In genomic region chr5:16457853-16458252, GRCh38 we compare ENCODE assay signal across 19 cellular contexts. TPM values are rescaled to one million over a fixed set of nuclear protein-coding genes. Genes with fewer than 3 reads are reported as not detected.
DNase-seq lines count a peak whose midpoint lies in the region; ATAC-seq and TF ChIP-seq lines count a peak whose summit lies in the region.
"Had no signal": no experiment of that assay in that cellular context is flagged by ENCODE, and none has a peak within 500 bp of the region (broad histone marks: within the 10 kb centered on the region; RNA-seq: fewer than 3 reads in every experiment).

No MANE protein-coding gene starts in this region.

- no peaks in the 10 kb centered on the region for H3K9me3 Mint-ChIP-seq in stimulated activated naive CD8-positive, alpha-beta T cell treated with anti-CD3 and anti-CD28 coated beads, Interleukin-15, Interleukin-2, amounts not matched to agents 100 ng/mL and 50 ng/mL, for 24 hours
- H3K9me3 Mint-ChIP-seq in activated T-helper 1 cell treated with anti-CD3 and anti-CD28 coated beads, Interleukin-12 subunit alpha, Interleukin-12 subunit beta, Interleukin-2, Interleukin-4 antibody, amounts not matched to agents 30 ng/mL and 10 ng/mL and 1 ng/mL, durations not matched to agents 14 hours and 24 hours and 36 hours = no peaks in the 10 kb centered on the region
- no peaks in the 10 kb centered on the region for H3K9me3 Mint-ChIP-seq in mesothelial cell of epicardium

- no peak for ATAC-seq in stimulated activated naive CD8-positive, alpha-beta T cell treated with anti-CD3 and anti-CD28 coated beads, Interleukin-15, Interleukin-2, amounts not matched to agents 100 U/mL and 50 U/mL, for 24 hours
- no peak for ATAC-seq in HG03045 (IDR thresholded peaks at IDR 0.05; ENCODE audit: unreplicated experiment)
- ATAC-seq in GM18519 (IDR thresholded peaks at IDR 0.05; ENCODE audit: low FRiP score, unreplicated experiment) = no peak
- ATAC-seq: left cardiac atrium, Right ventricle myocardium inferior had no signal

- peak overlapping the region; percentile 86 for H3K27ac Mint-ChIP-seq in stimulated activated naive CD8-positive, alpha-beta T cell treated with anti-CD3 and anti-CD28 coated beads, Interleukin-15, Interleukin-2, amounts not matched to agents 100 ng/mL and 50 ng/mL, for 24 hours
- peak overlapping the region; percentile 84 for H3K27ac Mint-ChIP-seq in activated T-helper 1 cell treated with anti-CD3 and anti-CD28 coated beads, Interleukin-12 subunit alpha, Interleukin-12 subunit beta, Interleukin-2, Interleukin-4 antibody, amounts not matched to agents 30 ng/mL and 10 ng/mL and 1 ng/mL, durations not matched to agents 14 hours and 24 hours and 36 hours
- no peak overlapping the region for H3K27ac Mint-ChIP-seq in mesothelial cell of epicardium

- intact Hi-C loops in activated T-helper 1 cell treated with anti-CD3 and anti-CD28 coated beads, Interleukin-12 subunit alpha, Interleukin-12 subunit beta, Interleukin-2, Interleukin-4 antibody, amounts not matched to agents 30 ng/mL and 10 ng/mL and 1 ng/mL, durations not matched to agents 14 hours and 24 hours and 36 hours (cut with micrococcal nuclease) = loop anchor here (2.0 to 5.0 kb wide), 4 partner anchors 94 to 1531 kb away; no protein-coding TSS in a partner anchor

- peaks cover 80% of the 10 kb centered on the region for H3K36me3 Mint-ChIP-seq in stimulated activated naive CD8-positive, alpha-beta T cell treated with anti-CD3 and anti-CD28 coated beads, Interleukin-15, Interleukin-2, amounts not matched to agents 100 ng/mL and 50 ng/mL, for 24 hours (ENCODE audit: low read depth)
- H3K36me3 Mint-ChIP-seq in activated T-helper 1 cell treated with anti-CD3 and anti-CD28 coated beads, Interleukin-12 subunit alpha, Interleukin-12 subunit beta, Interleukin-2, Interleukin-4 antibody, amounts not matched to agents 30 ng/mL and 10 ng/mL and 1 ng/mL, durations not matched to agents 14 hours and 24 hours and 36 hours (ENCODE audit: low read depth) = peaks cover 55% of the 10 kb centered on the region
- peaks cover 31% of the 10 kb centered on the region for H3K36me3 Mint-ChIP-seq in mesothelial cell of epicardium

- DNase-seq in stimulated activated naive CD8-positive, alpha-beta T cell treated with anti-CD3 and anti-CD28 coated beads, Interleukin-15, Interleukin-2, amounts not matched to agents 100 U/mL and 50 U/mL, for 24 hours = no peak
- no peak for DNase-seq in activated T-helper 1 cell treated with anti-CD3 and anti-CD28 coated beads, Interleukin-12 subunit alpha, Interleukin-12 subunit beta, Interleukin-2, Interleukin-4 antibody, amounts not matched to agents 30 ng/mL and 10 ng/mL and 1 ng/mL, durations not matched to agents 14 hours and 24 hours and 36 hours (ENCODE audit: low spot score)
- DNase-seq in epithelial cell of prostate (ENCODE audit: low read depth, low spot score) (no peak), AML-193 (lab: John Stamatoyannopoulos, UW) (no peak), mesothelial cell of epicardium (ENCODE audit: low spot score in 2 of 2, unreplicated experiment in 2 of 2) (no peak)
- DNase-seq: activated CD4-positive, alpha-beta T cell treated with anti-CD3 and anti-CD28 coated beads for 1 hour; effector CD8-positive, alpha-beta T cell; GF-D8; H7; left cardiac atrium; NCI-H1694; NCI-H446 treated with DMSO at 0.1 percent for 48 hours; small intestine had no signal

- peak overlapping the region; percentile 54 for H3K4me3 Mint-ChIP-seq in stimulated activated naive CD8-positive, alpha-beta T cell treated with anti-CD3 and anti-CD28 coated beads, Interleukin-15, Interleukin-2, amounts not matched to agents 100 ng/mL and 50 ng/mL, for 24 hours
- H3K4me3 Mint-ChIP-seq in activated T-helper 1 cell treated with anti-CD3 and anti-CD28 coated beads, Interleukin-12 subunit alpha, Interleukin-12 subunit beta, Interleukin-2, Interleukin-4 antibody, amounts not matched to agents 30 ng/mL and 10 ng/mL and 1 ng/mL, durations not matched to agents 14 hours and 24 hours and 36 hours = peak overlapping the region; percentile 23
- no peak overlapping the region for H3K4me3 Mint-ChIP-seq in mesothelial cell of epicardium

- peak overlapping the region; percentile 81 for H3K27ac ChIP-seq in epithelial cell of prostate
- H3K27ac ChIP-seq: hepatocyte, parathyroid adenoma had no signal

- no peaks in the 10 kb centered on the region for H3K27me3 Mint-ChIP-seq in stimulated activated naive CD8-positive, alpha-beta T cell treated with anti-CD3 and anti-CD28 coated beads, Interleukin-15, Interleukin-2, amounts not matched to agents 100 ng/mL and 50 ng/mL, for 24 hours
- no peaks in the 10 kb centered on the region for H3K27me3 Mint-ChIP-seq in activated T-helper 1 cell treated with anti-CD3 and anti-CD28 coated beads, Interleukin-12 subunit alpha, Interleukin-12 subunit beta, Interleukin-2, Interleukin-4 antibody, amounts not matched to agents 30 ng/mL and 10 ng/mL and 1 ng/mL, durations not matched to agents 14 hours and 24 hours and 36 hours (ENCODE audit: insufficient read depth)
- no peaks in the 10 kb centered on the region for H3K27me3 Mint-ChIP-seq in mesothelial cell of epicardium (ENCODE audit: low read depth)

- no peak for TF ChIP-seq CTCF in mesothelial cell of epicardium (IDR thresholded peaks at IDR 0.05; ENCODE audit: unreplicated experiment)

- H3K4me1 Mint-ChIP-seq in stimulated activated naive CD8-positive, alpha-beta T cell treated with anti-CD3 and anti-CD28 coated beads, Interleukin-15, Interleukin-2, amounts not matched to agents 100 ng/mL and 50 ng/mL, for 24 hours (ENCODE audit: low read depth) = peaks cover 83% of the 10 kb centered on the region
- H3K4me1 Mint-ChIP-seq in activated T-helper 1 cell treated with anti-CD3 and anti-CD28 coated beads, Interleukin-12 subunit alpha, Interleukin-12 subunit beta, Interleukin-2, Interleukin-4 antibody, amounts not matched to agents 30 ng/mL and 10 ng/mL and 1 ng/mL, durations not matched to agents 14 hours and 24 hours and 36 hours (ENCODE audit: low read depth) = peaks cover 67% of the 10 kb centered on the region
- H3K4me1 Mint-ChIP-seq in mesothelial cell of epicardium = no peaks in the 10 kb centered on the region

RNA-seq across cellular contexts. Expression of gene ZNF622, which starts 7.7 kb away (rescaled TPM):
- total RNA-seq in activated T-helper 1 cell treated with anti-CD3 and anti-CD28 coated beads, Interleukin-12 subunit alpha, Interleukin-12 subunit beta, Interleukin-2, Interleukin-4 antibody, amounts not matched to agents 30 ng/mL and 10 ng/mL and 1 ng/mL, durations not matched to agents 14 hours and 24 hours and 36 hours = 54.4 and 55.6 TPM in 2 replicates
- total RNA-seq in mesothelial cell of epicardium = 24.2 to 25.5 TPM (median 25.1 TPM) in 3 replicates
